In the genomic region with DNA sequence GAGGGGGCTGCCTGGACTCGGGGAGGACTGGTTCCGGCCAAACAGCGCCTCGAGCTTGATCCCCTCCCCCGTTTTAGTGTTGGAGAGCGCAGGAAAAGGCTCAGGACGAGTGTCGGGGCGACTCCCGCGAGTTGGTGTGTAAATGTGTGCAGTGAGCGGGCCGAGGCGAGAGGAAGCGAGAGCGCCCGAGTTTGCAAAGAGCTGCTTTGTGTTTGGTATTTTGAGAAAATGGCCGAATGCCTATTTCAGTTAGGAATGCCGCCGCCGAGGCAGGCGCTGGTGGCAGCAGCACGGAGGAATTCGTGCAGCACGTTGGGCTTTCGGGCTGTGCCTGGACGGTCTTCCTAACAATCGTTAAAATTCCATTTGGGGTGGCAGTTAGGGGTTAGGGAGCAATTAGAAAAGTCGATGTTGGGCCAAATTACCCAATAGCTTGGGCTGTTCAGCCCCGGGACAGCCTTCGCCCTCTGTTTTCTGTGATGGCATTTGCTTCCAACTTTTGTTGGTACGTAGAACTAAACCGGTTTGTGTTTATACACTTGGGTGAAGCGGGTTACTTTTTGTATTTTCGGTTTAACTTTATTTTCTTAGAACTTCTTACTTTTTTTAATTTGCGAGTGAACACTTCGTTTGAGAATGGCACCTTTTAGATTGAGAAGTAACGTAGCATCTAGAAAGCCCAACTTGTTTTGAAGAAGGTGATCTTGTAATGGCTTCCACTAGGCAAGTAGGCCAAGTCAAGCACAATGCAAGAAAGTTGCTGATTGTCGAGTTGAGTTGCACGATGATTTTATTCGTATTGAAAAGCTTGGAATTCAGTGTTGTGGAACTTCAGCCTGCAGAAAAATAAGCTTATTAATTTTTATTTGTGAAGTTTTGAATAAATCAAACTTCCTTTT, we compare ENCODE assay signal across 8 cellular contexts. TPM values are rescaled to one million over a fixed set of nuclear protein-coding genes. Genes with fewer than 3 reads are reported as not detected.
DNase-seq lines count a peak whose midpoint lies in the region; ATAC-seq, FAIRE-seq and TF ChIP-seq lines count a peak whose summit lies in the region.

No MANE protein-coding gene starts in this region.

- H3K4me1 ChIP-seq in NT2/D1 (ENCODE audit: insufficient read depth, insufficient read length) (peaks cover 2% of the 10 kb centered on the region), neural progenitor cell (peaks cover 31% of the 10 kb centered on the region), vagina (peaks cover 55% of the 10 kb centered on the region)

- H2AFZ ChIP-seq in neural progenitor cell (replicated peaks), result peak overlapping the region; percentile 0

- peaks cover 42% of the 10 kb centered on the region for H4K20me1 ChIP-seq in neural progenitor cell (ENCODE audit: low read depth)

- H3K27me3 ChIP-seq in NT2/D1 (ENCODE audit: insufficient read depth, insufficient read length), result no peaks in the 10 kb centered on the region
- H3K27me3 ChIP-seq in neural progenitor cell, result peaks cover 23% of the 10 kb centered on the region
- H3K27me3 ChIP-seq in vagina, result no peaks in the 10 kb centered on the region

- no peak for TF ChIP-seq POLR2A in vagina (IDR thresholded peaks at IDR 0.05)

- intact Hi-C loops in vagina (cut with DNase I), result loop anchor here (5.0 kb wide), 2 partner anchors 68 to 203 kb away; partner anchors contain the start of genes IGFBP7, NOA1 and POLR2B

- H3K79me2 ChIP-seq in neural progenitor cell (ENCODE audit: low read depth), result peaks cover 56% of the 10 kb centered on the region

- peak overlapping the region; percentile 98 for H3K27ac Mint-ChIP-seq in neural progenitor cell

- peaks cover 35% of the 10 kb centered on the region for H3K4me1 Mint-ChIP-seq in neural progenitor cell

- peaks cover 5% of the 10 kb centered on the region for H3K27me3 Mint-ChIP-seq in neural progenitor cell (ENCODE audit: insufficient read depth, low read depth)

- H3K4me2 ChIP-seq in neural progenitor cell, result peak overlapping the region; percentile 74

- H3F3A ChIP-seq in neural progenitor cell (ENCODE audit: low read depth), result peaks cover 39% of the 10 kb centered on the region

- peak; percentile 19 for ATAC-seq in GM18519 (IDR thresholded peaks at IDR 0.05; ENCODE audit: low FRiP score, unreplicated experiment)
- ATAC-seq in HG02981 (IDR thresholded peaks at IDR 0.05; ENCODE audit: unreplicated experiment), result peak; percentile 28

- H3K9me3 ChIP-seq in NT2/D1 (ENCODE audit: insufficient read depth, low read length), result no peaks in the 10 kb centered on the region
- H3K9me3 ChIP-seq in neural progenitor cell (ENCODE audit: low read depth), result no peaks in the 10 kb centered on the region
- no peaks in the 10 kb centered on the region for H3K9me3 ChIP-seq in vagina

- DNase-seq in AG09309 (ENCODE audit: low read depth) (no peak), NT2/D1 (ENCODE audit: low read depth, low spot score) (no peak), frontal cortex (ENCODE audit: low spot score in 2 of 2) (peak; percentile 47 to 63), neural progenitor cell (ENCODE audit: low spot score) (peak; percentile 82), vagina (ENCODE audit: extremely low spot score in 2 of 2) (no peak)
- DNase-seq in activated naive CD4-positive, alpha-beta T cell treated with anti-CD3 and anti-CD28 coated beads, Interleukin-2, amount 50 U/mL, for 16 hours, result peak; percentile 52

- TF ChIP-seq CTCF in AG09309 (IDR thresholded peaks at IDR 0.05; ENCODE audit: control insufficient read depth, insufficient read depth, low read depth, low read length, missing control alignments), result no peak
- TF ChIP-seq CTCF in neural progenitor cell (IDR thresholded peaks at IDR 0.05), result no peak
- no peak for TF ChIP-seq CTCF in vagina (IDR thresholded peaks at IDR 0.05)

- no peaks in the 10 kb centered on the region for H3K9me3 Mint-ChIP-seq in neural progenitor cell

- H3K27ac ChIP-seq in neural progenitor cell, result peak overlapping the region; percentile 91
- H3K27ac ChIP-seq in vagina, result peak overlapping the region; percentile 88

- H3K4me3 ChIP-seq in AG09309 (ENCODE audit: control insufficient read depth, low read depth, low read length), result peak overlapping the region; percentile 95
- H3K4me3 ChIP-seq in NT2/D1 (ENCODE audit: insufficient read length, low read depth), result peak overlapping the region; percentile 73
- peak overlapping the region; percentile 97 for H3K4me3 ChIP-seq in neural progenitor cell
- peak overlapping the region; percentile 65 to 70 for H3K4me3 ChIP-seq in vagina

- H3K36me3 ChIP-seq in NT2/D1 (ENCODE audit: insufficient read depth, insufficient read length, low read length) (peaks cover 31% of the 10 kb centered on the region), neural progenitor cell (peaks cover 3% of the 10 kb centered on the region), vagina (peaks cover 0 to 4% of the 10 kb centered on the region in 2 donors)

- FAIRE-seq in frontal cortex (lab: Jason Lieb, UNC), result no peak

- H3K36me3 Mint-ChIP-seq in neural progenitor cell, result peaks cover 18% of the 10 kb centered on the region

- H3K9ac ChIP-seq in NT2/D1 (ENCODE audit: insufficient read length, low read depth) (peak overlapping the region; percentile 88), neural progenitor cell (peak overlapping the region; percentile 80)

- peak overlapping the region; percentile 99 for H3K4me3 Mint-ChIP-seq in neural progenitor cell

RNA-seq across cellular contexts. Expression of gene REST, which starts 1.6 kb away (rescaled TPM):
- total RNA-seq in frontal cortex (6.9 TPM), neural progenitor cell (ENCODE audit: low replicate concordance) (72.0 and 87.3 TPM in 2 replicates), vagina (24.6 TPM)

Comparison
In these comparisons a context has a peak if more than half of its experiments do, and no peak if none do; other contexts are left out.
1. DNase-seq: peak in activated naive CD4-positive, alpha-beta T cell treated with anti-CD3 and anti-CD28 coated beads, Interleukin-2, amount 50 U/mL, for 16 hours (single experiment), frontal cortex (2 of 2) and neural progenitor cell (single experiment); none in AG09309 (single experiment), NT2/D1 (single experiment) and vagina (0 of 2).
2. Peak in every context shown above with its lines, with median percentiles within 50 percentile points of each other: H3K4me3 ChIP-seq.